In genomic region chr7:40470817-40471216, GRCh38 we compare ENCODE assay signal across 16 cellular contexts.
"Had no signal": no experiment of that assay in that cellular context is flagged by ENCODE, and none has a peak within 500 bp of the region (broad histone marks: within the 10 kb centered on the region; RNA-seq: fewer than 3 reads in every experiment).

No MANE protein-coding gene starts in this region.

- H3K4me3 Mint-ChIP-seq: activated CD4-positive, alpha-beta memory T cell treated with anti-CD3 and anti-CD28 coated beads, Interleukin-2, amount 10 ng/mL, durations not matched to agents 7 days and 5 days; activated CD4-positive, alpha-beta T cell treated with anti-CD3 and anti-CD28 coated beads for 36 hours; activated naive CD8-positive, alpha-beta T cell treated with anti-CD3 and anti-CD28 coated beads for 36 hours; immature natural killer cell; nephron progenitor cell; T-cell had no signal

- DNase-seq: activated CD4-positive, alpha-beta memory T cell treated with anti-CD3 and anti-CD28 coated beads, Interleukin-2, amount 10 ng/mL, durations not matched to agents 7 days and 5 days; activated CD4-positive, alpha-beta T cell treated with anti-CD3 and anti-CD28 coated beads for 36 hours; activated gamma-delta T cell treated with Interleukin-2 at 50 U/mL for 16 hours; activated naive CD8-positive, alpha-beta T cell treated with anti-CD3 and anti-CD28 coated beads for 36 hours; activated T-cell treated with anti-CD3 and anti-CD28 coated beads, Interleukin-2, amount 50 U/mL, for 48 hours; anterior cingulate cortex; effector CD8-positive, alpha-beta T cell; immature natural killer cell; left colon; mammary epithelial cell; nephron progenitor cell; pancreas; stomach; T-cell; transverse colon; WERI-Rb-1 had no signal

- H3K4me1 Mint-ChIP-seq: immature natural killer cell, nephron progenitor cell, T-cell had no signal

- H3K27ac ChIP-seq: pancreas, stomach, WERI-Rb-1 had no signal

- ATAC-seq: activated CD4-positive, alpha-beta T cell treated with anti-CD3 and anti-CD28 coated beads for 36 hours; T-cell had no signal

- H3K27me3 ChIP-seq: pancreas, stomach, transverse colon had no signal

- H3K4me3 ChIP-seq: pancreas, stomach, transverse colon had no signal

- H3K9me3 ChIP-seq: pancreas, stomach, transverse colon had no signal

- H3K27me3 Mint-ChIP-seq: activated CD4-positive, alpha-beta memory T cell treated with anti-CD3 and anti-CD28 coated beads, Interleukin-2, amount 10 ng/mL, durations not matched to agents 7 days and 5 days; activated CD4-positive, alpha-beta T cell treated with anti-CD3 and anti-CD28 coated beads for 36 hours; T-cell had no signal

- H3K4me1 ChIP-seq: pancreas, stomach had no signal

- H3K9me3 Mint-ChIP-seq: activated CD4-positive, alpha-beta memory T cell treated with anti-CD3 and anti-CD28 coated beads, Interleukin-2, amount 10 ng/mL, durations not matched to agents 7 days and 5 days; activated naive CD8-positive, alpha-beta T cell treated with anti-CD3 and anti-CD28 coated beads for 36 hours; nephron progenitor cell; T-cell had no signal

- H3K36me3 Mint-ChIP-seq: activated naive CD8-positive, alpha-beta T cell treated with anti-CD3 and anti-CD28 coated beads for 36 hours; immature natural killer cell; T-cell had no signal

- H3K36me3 ChIP-seq: pancreas, stomach, transverse colon, WERI-Rb-1 had no signal

- H3K27ac Mint-ChIP-seq: activated CD4-positive, alpha-beta memory T cell treated with anti-CD3 and anti-CD28 coated beads, Interleukin-2, amount 10 ng/mL, durations not matched to agents 7 days and 5 days; activated CD4-positive, alpha-beta T cell treated with anti-CD3 and anti-CD28 coated beads for 36 hours; activated naive CD8-positive, alpha-beta T cell treated with anti-CD3 and anti-CD28 coated beads for 36 hours; immature natural killer cell; nephron progenitor cell; T-cell had no signal
